ENCODE assay signal across 17 cellular contexts in genomic region chr17:44062871-44063270, GRCh38. TPM values are rescaled to one million over a fixed set of nuclear protein-coding genes. Genes with fewer than 3 reads are reported as not detected.
DNase-seq lines count a peak whose midpoint lies in the region; ATAC-seq and TF ChIP-seq lines count a peak whose summit lies in the region.
"Had no signal": no experiment of that assay in that cellular context is flagged by ENCODE, and none has a peak within 500 bp of the region (broad histone marks: within the 10 kb centered on the region; RNA-seq: fewer than 3 reads in every experiment).

No MANE protein-coding gene starts in this region.

- intact Hi-C loops in colonic mucosa (cut with DNase I) = no loop called here

- no peaks in the 10 kb centered on the region for H3K36me3 ChIP-seq in colonic mucosa

- no peak overlapping the region for H3K4me3 ChIP-seq in colonic mucosa
- H3K4me3 ChIP-seq: SJSA1 had no signal

- H3K4me3 Mint-ChIP-seq in activated T-cell treated with anti-CD3 and anti-CD28 coated beads, Interleukin-2, amount 50 U/mL, for 4 hours = peak overlapping the region; percentile 11
- H3K4me3 Mint-ChIP-seq in activated T-cell treated with anti-CD3 and anti-CD28 coated beads, Interleukin-2, amount 50 U/mL, for 72 hours = peak overlapping the region in 1 of 2 donors; percentile 42
- H3K4me3 Mint-ChIP-seq in nephron progenitor cell = no peak overlapping the region

- H3K4me1 ChIP-seq in colonic mucosa = no peaks in the 10 kb centered on the region

- no peak for ATAC-seq in activated T-cell treated with anti-CD3 and anti-CD28 coated beads, Interleukin-2, amount 50 U/mL, for 4 hours
- no peak for ATAC-seq in activated T-cell treated with anti-CD3 and anti-CD28 coated beads, Interleukin-2, amount 50 U/mL, for 72 hours (replicated peaks in 1 of 2)

- peaks cover 50% of the 10 kb centered on the region for H3K4me1 Mint-ChIP-seq in activated T-cell treated with anti-CD3 and anti-CD28 coated beads, Interleukin-2, amount 50 U/mL, for 4 hours (ENCODE audit: low read depth)
- H3K4me1 Mint-ChIP-seq in activated T-cell treated with anti-CD3 and anti-CD28 coated beads, Interleukin-2, amount 50 U/mL, for 72 hours (ENCODE audit: low read depth) = peaks cover 45% of the 10 kb centered on the region
- H3K4me1 Mint-ChIP-seq in nephron progenitor cell = peaks cover 34% of the 10 kb centered on the region

- peaks cover 37% of the 10 kb centered on the region for H3K36me3 Mint-ChIP-seq in activated T-cell treated with anti-CD3 and anti-CD28 coated beads, Interleukin-2, amount 50 U/mL, for 4 hours (ENCODE audit: insufficient read depth)
- peaks cover 11 to 34% of the 10 kb centered on the region in 2 donors for H3K36me3 Mint-ChIP-seq in activated T-cell treated with anti-CD3 and anti-CD28 coated beads, Interleukin-2, amount 50 U/mL, for 72 hours (ENCODE audit: insufficient read depth in 2 of 2)
- peaks cover 64% of the 10 kb centered on the region for H3K36me3 Mint-ChIP-seq in nephron progenitor cell (ENCODE audit: low read depth)

- no peak for DNase-seq in activated T-cell treated with anti-CD3 and anti-CD28 coated beads, Interleukin-2, amount 50 U/mL, for 4 hours
- DNase-seq in activated T-cell treated with anti-CD3 and anti-CD28 coated beads, Interleukin-2, amount 50 U/mL, for 72 hours = no peak
- DNase-seq in nephron progenitor cell = no peak
- DNase-seq in colonic mucosa = no peak
- DNase-seq: 8988T, Caco-2, DMS53, HCEC 1CT, KG1, MM.1S, NCI-H1105 treated with DMSO at 0.1 percent for 48 hours, NCI-H1930, NCI-H510A treated with DMSO at 0.1 percent for 48 hours, RPMI8226 had no signal

- H3K9ac ChIP-seq in colonic mucosa (ENCODE audit: low read depth in 2 of 2, low read length in 2 of 2) = no peak overlapping the region

- no peaks in the 10 kb centered on the region for H3K27me3 Mint-ChIP-seq in activated T-cell treated with anti-CD3 and anti-CD28 coated beads, Interleukin-2, amount 50 U/mL, for 4 hours (ENCODE audit: low read depth)
- no peaks in the 10 kb centered on the region for H3K27me3 Mint-ChIP-seq in activated T-cell treated with anti-CD3 and anti-CD28 coated beads, Interleukin-2, amount 50 U/mL, for 72 hours (ENCODE audit: low read depth)
- H3K27me3 Mint-ChIP-seq in nephron progenitor cell (ENCODE audit: low read depth, poor library complexity) = peaks cover 3% of the 10 kb centered on the region

- no peaks in the 10 kb centered on the region for H3K9me3 Mint-ChIP-seq in activated T-cell treated with anti-CD3 and anti-CD28 coated beads, Interleukin-2, amount 50 U/mL, for 4 hours
- no peaks in the 10 kb centered on the region for H3K9me3 Mint-ChIP-seq in activated T-cell treated with anti-CD3 and anti-CD28 coated beads, Interleukin-2, amount 50 U/mL, for 72 hours
- H3K9me3 Mint-ChIP-seq in nephron progenitor cell = no peaks in the 10 kb centered on the region

- TF ChIP-seq CTCF in nephron progenitor cell (IDR thresholded peaks at IDR 0.05) (no peak), colonic mucosa (IDR thresholded peaks at IDR 0.05) (no peak)

- H3K27ac Mint-ChIP-seq in activated T-cell treated with anti-CD3 and anti-CD28 coated beads, Interleukin-2, amount 50 U/mL, for 72 hours = no peak overlapping the region
- H3K27ac Mint-ChIP-seq in nephron progenitor cell = peak overlapping the region; percentile 85

- H3K27ac ChIP-seq in colonic mucosa = no peak overlapping the region
- H3K27ac ChIP-seq: C4-2B, HL-60, SJSA1 had no signal

- no peaks in the 10 kb centered on the region for H3K9me3 ChIP-seq in colonic mucosa
- H3K9me3 ChIP-seq: Caco-2, SJSA1 had no signal

- H3K27me3 ChIP-seq in colonic mucosa = no peaks in the 10 kb centered on the region
- H3K27me3 ChIP-seq: SJSA1 had no signal

RNA-seq across cellular contexts. Expression of gene LSM12, which starts 3.6 kb away (rescaled TPM):
- total RNA-seq in activated T-cell treated with anti-CD3 and anti-CD28 coated beads, Interleukin-2, amount 50 U/mL, for 4 hours = 10 to 100 TPM; 77.6 to 88.2 (median 85.9) TPM
- 10 to 100 TPM; 46.0 to 52.8 TPM for total RNA-seq in activated T-cell treated with anti-CD3 and anti-CD28 coated beads, Interleukin-2, amount 50 U/mL, for 72 hours
- total RNA-seq in colonic mucosa = 10 to 100 TPM; 60.9 to 74.3 TPM

RNA-seq across cellular contexts. Expression of gene G6PC3, which starts 7.7 kb away (rescaled TPM):
- total RNA-seq in activated T-cell treated with anti-CD3 and anti-CD28 coated beads, Interleukin-2, amount 50 U/mL, for 4 hours = 10 to 100 TPM; 24.7 to 28.4 (median 24.9) TPM
- total RNA-seq in activated T-cell treated with anti-CD3 and anti-CD28 coated beads, Interleukin-2, amount 50 U/mL, for 72 hours = 10 to 100 TPM; 18.4 to 19.7 TPM
- 10 to 100 TPM; 28.3 to 44.7 TPM for total RNA-seq in colonic mucosa

RNA-seq across cellular contexts. Expression of gene TMEM101, which starts 48.1 kb away (rescaled TPM):
- total RNA-seq in activated T-cell treated with anti-CD3 and anti-CD28 coated beads, Interleukin-2, amount 50 U/mL, for 4 hours = 10 to 100 TPM; 20.2 to 23.1 (median 22.5) TPM
- total RNA-seq in activated T-cell treated with anti-CD3 and anti-CD28 coated beads, Interleukin-2, amount 50 U/mL, for 72 hours = 10 to 100 TPM; 32.3 to 34.9 TPM
- total RNA-seq in colonic mucosa = 10 to 100 TPM; 26.8 to 33.7 TPM

RNA-seq across cellular contexts. Expression of gene NAGS, which starts 58.4 kb away (rescaled TPM):
- total RNA-seq in activated T-cell treated with anti-CD3 and anti-CD28 coated beads, Interleukin-2, amount 50 U/mL, for 4 hours = under 1 TPM; 0.25 to 0.52 (median 0.45) TPM
- total RNA-seq in activated T-cell treated with anti-CD3 and anti-CD28 coated beads, Interleukin-2, amount 50 U/mL, for 72 hours = 1 to 10 TPM; 1.4 to 1.8 TPM
- 10 to 100 TPM in 1 of 2 donors, 1 to 10 TPM in 1; 5.2 to 14.0 TPM for total RNA-seq in colonic mucosa
